11 cellular contexts compared by ENCODE assay signal in the genomic region with DNA sequence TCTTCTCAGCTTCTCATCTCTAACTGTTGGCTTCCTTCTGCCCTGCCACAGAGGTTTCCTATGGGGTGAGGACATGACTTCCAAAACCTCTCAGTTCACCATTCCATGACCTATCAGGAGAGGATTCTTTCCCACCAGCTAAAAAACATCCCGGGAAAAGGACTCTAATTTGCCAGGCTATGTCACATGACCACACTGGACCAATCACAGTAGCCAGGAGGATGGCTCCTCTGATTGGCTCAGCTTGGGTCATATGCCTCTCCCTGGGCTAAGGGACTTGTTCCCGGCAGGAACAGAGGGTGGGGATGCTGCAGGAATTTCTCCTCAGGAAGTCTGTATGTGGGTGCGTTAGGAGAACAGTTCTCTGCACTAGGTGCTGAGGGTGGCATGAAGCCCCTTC. TPM values are rescaled to one million over a fixed set of nuclear protein-coding genes. Genes with fewer than 3 reads are reported as not detected.
A peak's percentile ranks its signal among the peaks of the same experiment; 100 is the strongest.
DNase-seq lines count a peak whose midpoint lies in the region; ATAC-seq and TF ChIP-seq lines count a peak whose summit lies in the region.
"Had no signal": no experiment of that assay in that cellular context is flagged by ENCODE, and none has a peak within 500 bp of the region (broad histone marks: within the 10 kb centered on the region; RNA-seq: fewer than 3 reads in every experiment).

No MANE protein-coding gene starts in this region.

- ATAC-seq in activated CD4-positive, alpha-beta T cell treated with anti-CD3 and anti-CD28 coated beads for 36 hours, result no peak
- no peak for ATAC-seq in activated T-cell treated with anti-CD3 and anti-CD28 coated beads, Interleukin-2, amount 50 U/mL, for 4 hours
- no peak for ATAC-seq in left colon
- ATAC-seq in GM19328 (IDR thresholded peaks at IDR 0.05; ENCODE audit: unreplicated experiment), result no peak

- H3K4me1 Mint-ChIP-seq in activated CD4-positive, alpha-beta T cell treated with anti-CD3 and anti-CD28 coated beads for 36 hours, result peaks cover 6% of the 10 kb centered on the region
- H3K4me1 Mint-ChIP-seq in activated T-cell treated with anti-CD3 and anti-CD28 coated beads, Interleukin-2, amount 50 U/mL, for 4 hours (ENCODE audit: low read depth), result peaks cover 5% of the 10 kb centered on the region

- no peak for TF ChIP-seq POLR2A in erythroblast (IDR thresholded peaks at IDR 0.05; ENCODE audit: low read length)

- POLR2A ChIA-PET in activated CD4-positive, alpha-beta T cell treated with anti-CD3 and anti-CD28 coated beads for 36 hours (lab: Charles Lee), result no interaction called here

- peak; percentile 10 for DNase-seq in activated CD4-positive, alpha-beta T cell treated with anti-CD3 and anti-CD28 coated beads for 36 hours
- no peak for DNase-seq in activated CD4-positive, alpha-beta T cell treated with anti-CD3 and anti-CD28 coated beads for 4 hours
- DNase-seq in NCI-H2227 treated with DMSO at 0.1 percent for 48 hours (lab: John Stamatoyannopoulos, UW) (peak; percentile 59), amniotic epithelial cell (ENCODE audit: low read depth) (peak; percentile 18), left colon (no peak), erythroblast (lab: John Stamatoyannopoulos, UW) (no peak)
- DNase-seq in activated T-cell treated with anti-CD3 and anti-CD28 coated beads, Interleukin-2, amount 50 U/mL, for 4 hours, result no peak
- DNase-seq: activated CD4-positive, CD25-positive, alpha-beta regulatory T cell treated with anti-CD3 and anti-CD28 coated beads, Interleukin-2, amount 50 U/mL, for 72 hours; NCI-H1092 treated with DMSO at 0.1 percent for 48 hours; nephron progenitor cell had no signal

- intact Hi-C loops in activated CD4-positive, alpha-beta T cell treated with anti-CD3 and anti-CD28 coated beads for 36 hours (cut with DNase I, micrococcal nuclease), result no loop called here
- intact Hi-C loops in left colon (cut with DNase I, micrococcal nuclease), result no loop called here

- H3K4me3 Mint-ChIP-seq in activated CD4-positive, alpha-beta T cell treated with anti-CD3 and anti-CD28 coated beads for 36 hours, result no peak overlapping the region
- H3K4me3 Mint-ChIP-seq in activated T-cell treated with anti-CD3 and anti-CD28 coated beads, Interleukin-2, amount 50 U/mL, for 4 hours, result no peak overlapping the region
- H3K4me3 Mint-ChIP-seq: nephron progenitor cell had no signal

- no peak overlapping the region for H3K27ac Mint-ChIP-seq in activated CD4-positive, alpha-beta T cell treated with anti-CD3 and anti-CD28 coated beads for 36 hours
- H3K27ac Mint-ChIP-seq: nephron progenitor cell had no signal

- peaks cover 5% of the 10 kb centered on the region for H3K36me3 Mint-ChIP-seq in activated CD4-positive, alpha-beta T cell treated with anti-CD3 and anti-CD28 coated beads for 36 hours (ENCODE audit: low read depth)
- H3K36me3 Mint-ChIP-seq in activated T-cell treated with anti-CD3 and anti-CD28 coated beads, Interleukin-2, amount 50 U/mL, for 4 hours (ENCODE audit: insufficient read depth), result no peaks in the 10 kb centered on the region

- H3K27me3 Mint-ChIP-seq in activated CD4-positive, alpha-beta T cell treated with anti-CD3 and anti-CD28 coated beads for 36 hours, result peaks cover 34% of the 10 kb centered on the region
- H3K27me3 Mint-ChIP-seq in activated T-cell treated with anti-CD3 and anti-CD28 coated beads, Interleukin-2, amount 50 U/mL, for 4 hours (ENCODE audit: low read depth), result peaks cover 44% of the 10 kb centered on the region

- H3K9me3 Mint-ChIP-seq in activated CD4-positive, alpha-beta T cell treated with anti-CD3 and anti-CD28 coated beads for 36 hours (ENCODE audit: low read depth), result no peaks in the 10 kb centered on the region
- peaks cover 3% of the 10 kb centered on the region for H3K9me3 Mint-ChIP-seq in activated T-cell treated with anti-CD3 and anti-CD28 coated beads, Interleukin-2, amount 50 U/mL, for 4 hours

- CTCF ChIA-PET in activated CD4-positive, alpha-beta T cell treated with anti-CD3 and anti-CD28 coated beads for 36 hours (lab: Charles Lee), result interaction anchor here (1.2 to 2.3 kb wide), 2 partner anchors 10 kb away, joined by 5 to 7 read pairs; no protein-coding TSS in a partner anchor

RNA-seq across cellular contexts. Expression of a gene that starts 40.3 kb away (rescaled TPM):
- total RNA-seq in activated CD4-positive, alpha-beta T cell treated with anti-CD3 and anti-CD28 coated beads for 36 hours, result 10 to 100 TPM in 1 of 2 experiments, 1 to 10 TPM in 1; 8.7 to 11.1 TPM
- total RNA-seq in activated T-cell treated with anti-CD3 and anti-CD28 coated beads, Interleukin-2, amount 50 U/mL, for 4 hours, result 10 to 100 TPM; 11.3 to 12.6 (median 11.4) TPM
- 10 to 100 TPM; 10.0 to 10.1 TPM for total RNA-seq in left colon

Comparison
In these comparisons a context has a peak if more than half of its experiments do, and no peak if none do; other contexts are left out.
1. DNase-seq: peak in activated CD4-positive, alpha-beta T cell treated with anti-CD3 and anti-CD28 coated beads for 36 hours (single experiment), NCI-H2227 treated with DMSO at 0.1 percent for 48 hours (single experiment) and amniotic epithelial cell (single experiment); none in activated CD4-positive, alpha-beta T cell treated with anti-CD3 and anti-CD28 coated beads for 4 hours (0 of 2), activated T-cell treated with anti-CD3 and anti-CD28 coated beads, Interleukin-2, amount 50 U/mL, for 4 hours (single experiment), left colon (0 of 2) and erythroblast (0 of 2).